Comparison of ENCODE assay signal across 9 cellular contexts in genomic region chr3:186929676-186930075, GRCh38. TPM values are rescaled to one million over a fixed set of nuclear protein-coding genes. Genes with fewer than 3 reads are reported as not detected.
DNase-seq lines count a peak whose midpoint lies in the region; ATAC-seq and TF ChIP-seq lines count a peak whose summit lies in the region.
"Had no signal": no experiment of that assay in that cellular context is flagged by ENCODE, and none has a peak within 500 bp of the region (broad histone marks: within the 10 kb centered on the region; RNA-seq: fewer than 3 reads in every experiment).

No MANE protein-coding gene starts in this region.

- no peaks in the 10 kb centered on the region for H3K27me3 Mint-ChIP-seq in MCF 10A (ENCODE audit: insufficient read depth, unreplicated experiment)
- peaks cover 16% of the 10 kb centered on the region for H3K27me3 Mint-ChIP-seq in mesothelial cell of epicardium (ENCODE audit: low read depth)

- H3K27ac Mint-ChIP-seq in MCF 10A (ENCODE audit: low read depth, unreplicated experiment) (no peak overlapping the region), mesothelial cell of epicardium (no peak overlapping the region)

- peaks cover 8% of the 10 kb centered on the region for H3K36me3 Mint-ChIP-seq in MCF 10A (ENCODE audit: insufficient read depth, unreplicated experiment)
- H3K36me3 Mint-ChIP-seq in mesothelial cell of epicardium: peaks cover 5% of the 10 kb centered on the region

- H3K4me1 Mint-ChIP-seq in MCF 10A (ENCODE audit: insufficient read depth, unreplicated experiment) (peaks cover 26% of the 10 kb centered on the region), mesothelial cell of epicardium (peaks cover 24% of the 10 kb centered on the region)

- WGBS in upper lobe of left lung, 2 donors: 89 to 94% methylated on average over 9 to 11 of the region's 11 CpGs

- H3K27me3 ChIP-seq in left ventricle myocardium inferior (ENCODE audit: low read depth) (no peaks in the 10 kb centered on the region), upper lobe of left lung (no peaks in the 10 kb centered on the region)

- H3K36me3 ChIP-seq in left ventricle myocardium inferior (no peaks in the 10 kb centered on the region), upper lobe of left lung (peaks cover 0 to 4% (median 0%) of the 10 kb centered on the region in 4 donors)

- CTCF ChIA-PET in MCF 10A (lab: Yijun Ruan, JAX): interaction anchor here (0.6 to 1.6 kb wide), 2 partner anchors 78 to 81 kb away, joined by 3 read pairs; no protein-coding TSS in a partner anchor

- H3K4me3 Mint-ChIP-seq in MCF 10A (ENCODE audit: unreplicated experiment) (peak overlapping the region; percentile 88), mesothelial cell of epicardium (peak overlapping the region; percentile 93)

- BruUV-seq in MCF 10A (replicated peaks; lab: Mats Ljungman, UMichigan): no TSS peak

- H3K4me3 ChIP-seq in left ventricle myocardium inferior: peak overlapping the region; percentile 92
- peak overlapping the region; percentile 78 to 100 (median 96) for H3K4me3 ChIP-seq in upper lobe of left lung

- TF ChIP-seq EP300 in upper lobe of left lung (IDR thresholded peaks at IDR 0.05): no peak

- intact Hi-C loops in left ventricle myocardium inferior (cut with micrococcal nuclease): loop anchor here (5.0 to 10.0 kb wide), 2 partner anchors 48 to 75 kb away; no protein-coding TSS in a partner anchor
- intact Hi-C loops in left cardiac atrium (cut with DNase I): loop anchor here (5.0 to 10.0 kb wide), 5 partner anchors 37 to 175 kb away; no protein-coding TSS in a partner anchor
- intact Hi-C loops in MCF 10A (cut with micrococcal nuclease): loop anchor here (5.0 kb wide), 4 partner anchors 47 to 238 kb away; no protein-coding TSS in a partner anchor

- no peak for TF ChIP-seq POLR2A in upper lobe of left lung (IDR thresholded peaks at IDR 0.05)

- ATAC-seq in left cardiac atrium (no peak), upper lobe of left lung (ENCODE audit: low FRiP score in 2 of 2) (no peak)

- POLR2A ChIA-PET in MCF 10A (lab: Yijun Ruan, JAX): interaction anchor here (1.0 to 1.6 kb wide), 2 partner anchors 9 to 14 kb away, joined by 4 to 8 read pairs; no protein-coding TSS in a partner anchor

- H3K9me3 Mint-ChIP-seq in MCF 10A (ENCODE audit: unreplicated experiment) (no peaks in the 10 kb centered on the region), mesothelial cell of epicardium (no peaks in the 10 kb centered on the region)
- H3K9me3 Mint-ChIP-seq: activated naive CD4-positive, alpha-beta T cell treated with anti-CD3 and anti-CD28 coated beads, Interleukin-2, amount 50 U/mL, for 72 hours had no signal

- TF ChIP-seq CTCF in left ventricle myocardium inferior (IDR thresholded peaks at IDR 0.05; ENCODE audit: borderline replicate concordance) (no peak), MCF 10A (IDR thresholded peaks at IDR 0.05; ENCODE audit: unreplicated experiment) (no peak), mesothelial cell of epicardium (IDR thresholded peaks at IDR 0.05; ENCODE audit: unreplicated experiment) (no peak), upper lobe of left lung (IDR thresholded peaks at IDR 0.05) (no peak)

- H3K9me3 ChIP-seq in left ventricle myocardium inferior (replicated peaks) (no peaks in the 10 kb centered on the region), upper lobe of left lung (no peaks in the 10 kb centered on the region)

- H3K27ac ChIP-seq in left ventricle myocardium inferior (replicated peaks) (peak overlapping the region; percentile 98), upper lobe of left lung (peak overlapping the region in 3 of 4 donors; percentile 78 to 91 (median 84))

- no peak for DNase-seq in left ventricle myocardium inferior
- no peak for DNase-seq in left cardiac atrium
- DNase-seq in MCF 10A (ENCODE audit: unreplicated experiment): no peak
- DNase-seq in mesothelial cell of epicardium (ENCODE audit: low spot score in 2 of 2, unreplicated experiment in 2 of 2): no peak
- DNase-seq in upper lobe of left lung: no peak
- DNase-seq in hippocampal formation (lab: John Stamatoyannopoulos, UW): no peak
- no peak for DNase-seq in SIG-M5 treated with dmso at 0.1 percent for 504 hours (lab: John Stamatoyannopoulos, UW; ENCODE audit: unreplicated experiment)
- no peak for DNase-seq in OCI-M1 (lab: John Stamatoyannopoulos, UW)

- H3K4me1 ChIP-seq in left ventricle myocardium inferior (peaks cover 60% of the 10 kb centered on the region), upper lobe of left lung (peaks cover 21 to 49% (median 28%) of the 10 kb centered on the region in 4 donors)

RNA-seq across cellular contexts. Expression of gene ST6GAL1, which starts 0.7 kb away (rescaled TPM):
- total RNA-seq in left ventricle myocardium inferior (84.3 TPM), left cardiac atrium (10 to 100 TPM; 46.6 to 67.1 TPM), MCF 10A (2022) (11.5 and 18.8 TPM in 2 replicates), mesothelial cell of epicardium (38.7 to 50.3 TPM (median 45.8 TPM) in 3 replicates), upper lobe of left lung (100 to 1,000 TPM in 2 of 6 donors, 10 to 100 TPM in 4; 72.6 to 141 (median 93.3) TPM)
